Comparison of ENCODE assay signal across 11 cellular contexts in genomic region chr5:36722913-36723312, GRCh38.
A peak's percentile ranks its signal among the peaks of the same experiment; 100 is the strongest.
DNase-seq lines count a peak whose midpoint lies in the region; ATAC-seq, FAIRE-seq and TF ChIP-seq lines count a peak whose summit lies in the region.
"Had no signal": no experiment of that assay in that cellular context is flagged by ENCODE, and none has a peak within 500 bp of the region (broad histone marks: within the 10 kb centered on the region; RNA-seq: fewer than 3 reads in every experiment).

No MANE protein-coding gene starts in this region.

- H3K18ac ChIP-seq in neuronal stem cell (ENCODE audit: low read length): no peak overlapping the region

- FAIRE-seq in kidney (lab: Jason Lieb, UNC): no peak
- FAIRE-seq: pancreas had no signal

- H3K36me3 Mint-ChIP-seq in activated T-cell treated with anti-CD3 and anti-CD28 coated beads, Interleukin-2, amount 50 U/mL, for 4 hours (ENCODE audit: insufficient read depth): no peaks in the 10 kb centered on the region
- no peaks in the 10 kb centered on the region for H3K36me3 Mint-ChIP-seq in activated T-helper 17 cell treated with anti-CD3 and anti-CD28 coated beads, Interleukin-2, amount 50 U/mL, for 72 hours (ENCODE audit: low read depth)
- H3K36me3 Mint-ChIP-seq in stimulated activated naive B cell treated with anti-CD40 and anti-IgM and Interleukin-4, amounts not matched to agents 10 μg/mL and 1 μg/mL and 100 μg/mL, for 72 hours: peaks cover 3 to 9% of the 10 kb centered on the region in 2 donors

- H3K27me3 Mint-ChIP-seq in activated T-cell treated with anti-CD3 and anti-CD28 coated beads, Interleukin-2, amount 50 U/mL, for 4 hours (ENCODE audit: low read depth): no peaks in the 10 kb centered on the region
- no peaks in the 10 kb centered on the region for H3K27me3 Mint-ChIP-seq in activated T-helper 17 cell treated with anti-CD3 and anti-CD28 coated beads, Interleukin-2, amount 50 U/mL, for 72 hours
- H3K27me3 Mint-ChIP-seq in stimulated activated naive B cell treated with anti-CD40 and anti-IgM and Interleukin-4, amounts not matched to agents 10 μg/mL and 1 μg/mL and 100 μg/mL, for 72 hours: no peaks in the 10 kb centered on the region

- no peak overlapping the region for H3K4ac ChIP-seq in neuronal stem cell (ENCODE audit: low read length)

- no peaks in the 10 kb centered on the region for H3K9me3 Mint-ChIP-seq in activated T-cell treated with anti-CD3 and anti-CD28 coated beads, Interleukin-2, amount 50 U/mL, for 4 hours
- H3K9me3 Mint-ChIP-seq in activated T-helper 17 cell treated with anti-CD3 and anti-CD28 coated beads, Interleukin-2, amount 50 U/mL, for 72 hours: no peaks in the 10 kb centered on the region
- peaks cover 0 to 2% of the 10 kb centered on the region in 2 donors for H3K9me3 Mint-ChIP-seq in stimulated activated naive B cell treated with anti-CD40 and anti-IgM and Interleukin-4, amounts not matched to agents 10 μg/mL and 1 μg/mL and 100 μg/mL, for 72 hours

- no peak overlapping the region for H2AK5ac ChIP-seq in neuronal stem cell (ENCODE audit: low read depth, low read length)

- no peak overlapping the region for H3K23ac ChIP-seq in neuronal stem cell (ENCODE audit: low read depth, low read length, poor library complexity)

- H3K14ac ChIP-seq in neuronal stem cell (ENCODE audit: low read length): no peak overlapping the region

- no peak overlapping the region for H2BK15ac ChIP-seq in neuronal stem cell (ENCODE audit: low read length)

- H2AFZ ChIP-seq in neuronal stem cell (ENCODE audit: low read length): no peak overlapping the region

- peak; percentile 38 to 46 for ATAC-seq in activated T-cell treated with anti-CD3 and anti-CD28 coated beads, Interleukin-2, amount 50 U/mL, for 4 hours
- ATAC-seq in HG02973 (IDR thresholded peaks at IDR 0.05; ENCODE audit: unreplicated experiment) (peak; percentile 21), heart right ventricle (no peak)
- ATAC-seq in activated T-helper 17 cell treated with anti-CD3 and anti-CD28 coated beads, Interleukin-2, amount 50 U/mL, for 72 hours (replicated peaks): peak; percentile 31
- ATAC-seq in stimulated activated naive B cell treated with anti-CD40 and anti-IgM and Interleukin-4, amounts not matched to agents 10 μg/mL and 1 μg/mL and 100 μg/mL, for 72 hours (replicated peaks): peak; percentile 57 to 59

- H3K4me3 Mint-ChIP-seq in activated T-cell treated with anti-CD3 and anti-CD28 coated beads, Interleukin-2, amount 50 U/mL, for 4 hours: no peak overlapping the region
- peak overlapping the region; percentile 22 for H3K4me3 Mint-ChIP-seq in activated T-helper 17 cell treated with anti-CD3 and anti-CD28 coated beads, Interleukin-2, amount 50 U/mL, for 72 hours
- peak overlapping the region; percentile 72 to 78 for H3K4me3 Mint-ChIP-seq in stimulated activated naive B cell treated with anti-CD40 and anti-IgM and Interleukin-4, amounts not matched to agents 10 μg/mL and 1 μg/mL and 100 μg/mL, for 72 hours

- H3K9ac ChIP-seq in neuronal stem cell (ENCODE audit: low read depth, low read length, poor library complexity): no peak overlapping the region
- no peak overlapping the region for H3K9ac ChIP-seq in kidney (ENCODE audit: low read length in 2 of 2)

- H3K27ac Mint-ChIP-seq in activated T-helper 17 cell treated with anti-CD3 and anti-CD28 coated beads, Interleukin-2, amount 50 U/mL, for 72 hours: no peak overlapping the region
- peak overlapping the region; percentile 90 for H3K27ac Mint-ChIP-seq in stimulated activated naive B cell treated with anti-CD40 and anti-IgM and Interleukin-4, amounts not matched to agents 10 μg/mL and 1 μg/mL and 100 μg/mL, for 72 hours

- H3K4me1 Mint-ChIP-seq in activated T-cell treated with anti-CD3 and anti-CD28 coated beads, Interleukin-2, amount 50 U/mL, for 4 hours (ENCODE audit: low read depth): peaks cover 35% of the 10 kb centered on the region
- peaks cover 5% of the 10 kb centered on the region for H3K4me1 Mint-ChIP-seq in activated T-helper 17 cell treated with anti-CD3 and anti-CD28 coated beads, Interleukin-2, amount 50 U/mL, for 72 hours
- H3K4me1 Mint-ChIP-seq in stimulated activated naive B cell treated with anti-CD40 and anti-IgM and Interleukin-4, amounts not matched to agents 10 μg/mL and 1 μg/mL and 100 μg/mL, for 72 hours: peaks cover 43 to 66% of the 10 kb centered on the region in 2 donors

- H3K27me3 ChIP-seq in heart right ventricle (no peaks in the 10 kb centered on the region), neuronal stem cell (ENCODE audit: control insufficient read depth in 3 of 3, insufficient read depth in 3 of 3, low read depth in 1 of 3, low read length in 3 of 3) (peaks cover 0 to 5% (median 0%) of the 10 kb centered on the region in 3 experiments)
- H3K27me3 ChIP-seq: pancreas had no signal

- no peak overlapping the region for H3K4me2 ChIP-seq in neuronal stem cell (ENCODE audit: insufficient read depth, low read length, poor library complexity, severe bottlenecking)

- no peak overlapping the region for H2BK120ac ChIP-seq in neuronal stem cell (ENCODE audit: low read depth, low read length)

- H3K4me1 ChIP-seq in heart right ventricle (peaks cover 0 to 18% (median 0%) of the 10 kb centered on the region in 9 donors), neuronal stem cell (ENCODE audit: control insufficient read depth in 2 of 2, insufficient read depth in 1 of 2, low read depth in 1 of 2, low read length in 2 of 2) (peaks cover 2 to 9% of the 10 kb centered on the region in 2 donors), kidney (ENCODE audit: control insufficient read depth in 1 of 2, insufficient read depth in 1 of 2, low read depth in 1 of 2, low read length in 2 of 2) (no peaks in the 10 kb centered on the region)
- H3K4me1 ChIP-seq: pancreas had no signal

- intact Hi-C loops in heart right ventricle (cut with DNase I): no loop called here
- intact Hi-C loops in kidney (cut with DNase I): no loop called here

- H3K27ac ChIP-seq in heart right ventricle (no peak overlapping the region), neuronal stem cell (replicated peaks; ENCODE audit: low read length) (no peak overlapping the region), kidney (ENCODE audit: low read depth in 2 of 2, low read length in 2 of 2) (no peak overlapping the region)
- H3K27ac ChIP-seq: coronary artery, pancreas had no signal

- H4K8ac ChIP-seq in neuronal stem cell (ENCODE audit: low read depth, low read length): no peak overlapping the region

- DNase-seq in activated T-cell treated with anti-CD3 and anti-CD28 coated beads, Interleukin-2, amount 50 U/mL, for 4 hours: no peak
- no peak for DNase-seq in activated T-cell treated with anti-CD3 and anti-CD28 coated beads, Interleukin-2, amount 50 U/mL, for 48 hours
- DNase-seq in stimulated activated naive B cell treated with anti-CD40 and anti-IgM and Interleukin-4, amounts not matched to agents 10 μg/mL and 1 μg/mL and 100 μg/mL, for 72 hours: peak; percentile 44
- no peak for DNase-seq in heart right ventricle
- no peak for DNase-seq in neuronal stem cell (ENCODE audit: low spot score)
- no peak for DNase-seq in kidney
- DNase-seq: NCI-H1417 treated with DMSO at 0.1 percent for 48 hours, pancreas had no signal

- 70 to 76% methylated on average over 6 of the region's 6 CpGs for whole genome bisulfite sequencing in heart right ventricle, 2 donors
- no CpG with 5 or more reads among the region's 6 CpGs for WGBS in neuronal stem cell (ENCODE audit: extremely low coverage in 2 of 2, insufficient read length in 2 of 2, insufficient replicate concordance in 1 of 2), 2 donors

- no peak overlapping the region for H2BK5ac ChIP-seq in neuronal stem cell (ENCODE audit: low read length)

- H4K91ac ChIP-seq in neuronal stem cell (ENCODE audit: low read depth, low read length, poor library complexity): no peak overlapping the region

- no peak for TF ChIP-seq CTCF in heart right ventricle (IDR thresholded peaks at IDR 0.05)
- no peak for TF ChIP-seq CTCF in kidney (IDR thresholded peaks at IDR 0.05; ENCODE audit: borderline replicate concordance, extremely low read depth, insufficient read depth)

- H3K4me3 ChIP-seq in heart right ventricle: no peak overlapping the region
- H3K4me3 ChIP-seq in neuronal stem cell (ENCODE audit: low read length in 2 of 2): no peak overlapping the region
- H3K4me3 ChIP-seq in kidney (ENCODE audit: low read length in 2 of 2): no peak overlapping the region
- H3K4me3 ChIP-seq: coronary artery, pancreas had no signal

- H3K79me1 ChIP-seq in neuronal stem cell (ENCODE audit: low read depth, low read length): no peaks in the 10 kb centered on the region

- no peak overlapping the region for H2BK12ac ChIP-seq in neuronal stem cell (ENCODE audit: low read length)

- H3K9me3 ChIP-seq in heart right ventricle (no peaks in the 10 kb centered on the region), neuronal stem cell (replicated peaks in 1 of 2; ENCODE audit: control insufficient read depth in 2 of 2, insufficient read depth in 1 of 2, low read depth in 1 of 2, low read length in 2 of 2) (no peaks in the 10 kb centered on the region), kidney (ENCODE audit: control insufficient read depth in 1 of 2, low read length in 2 of 2) (no peaks in the 10 kb centered on the region)
- H3K9me3 ChIP-seq: pancreas had no signal

- no peaks in the 10 kb centered on the region for H3K36me3 ChIP-seq in heart right ventricle
- H3K36me3 ChIP-seq in neuronal stem cell (replicated peaks in 1 of 2; ENCODE audit: control insufficient read depth in 2 of 2, insufficient read depth in 2 of 2, low read length in 2 of 2): no peaks in the 10 kb centered on the region
- no peaks in the 10 kb centered on the region for H3K36me3 ChIP-seq in kidney (ENCODE audit: control insufficient read depth in 1 of 2, insufficient read depth in 2 of 2, low read length in 2 of 2)
- H3K36me3 ChIP-seq: pancreas had no signal

Comparison
In these comparisons a context has a peak if more than half of its experiments do, and no peak if none do; other contexts are left out.
1. ATAC-seq: peak in activated T-cell treated with anti-CD3 and anti-CD28 coated beads, Interleukin-2, amount 50 U/mL, for 4 hours (2 of 2), HG02973 (single experiment), activated T-helper 17 cell treated with anti-CD3 and anti-CD28 coated beads, Interleukin-2, amount 50 U/mL, for 72 hours (single experiment) and stimulated activated naive B cell treated with anti-CD40 and anti-IgM and Interleukin-4, amounts not matched to agents 10 μg/mL and 1 μg/mL and 100 μg/mL, for 72 hours (2 of 2); none in heart right ventricle (0 of 8).